Comparison of ENCODE assay signal across 8 cellular contexts in genomic region chr6:28251648-28252506, GRCh38. TPM values are rescaled to one million over a fixed set of nuclear protein-coding genes. Genes with fewer than 3 reads are reported as not detected.
DNase-seq lines count a peak whose midpoint lies in the region; ATAC-seq, FAIRE-seq and TF ChIP-seq lines count a peak whose summit lies in the region.

Gene ZKSCAN4, minus strand, starts transcription at chr6:28252269. Its CDS starts 289 bp downstream, at chr6:28251980.

- peak; percentile 80 for FAIRE-seq in keratinocyte (lab: Jason Lieb, UNC)

- H3K4me2 ChIP-seq in keratinocyte (ENCODE audit: control insufficient read depth, extremely low read depth, insufficient read depth, low read depth, low read length) = peak within 1 kb of the TSS; percentile 80

- peak within 1 kb of the TSS; percentile 93 for H2AFZ ChIP-seq in keratinocyte (ENCODE audit: control insufficient read depth, low read length)

- peaks cover 14% of the 10 kb centered on the region for H3K79me2 ChIP-seq in keratinocyte (ENCODE audit: control insufficient read depth, insufficient read depth, low read length)

- dilution Hi-C loops in keratinocyte (cut with MboI; ENCODE audit: extremely low pct_ligation_motif_present, low sequenced_read_pairs) = no loop called here

- H3K9ac ChIP-seq in keratinocyte (ENCODE audit: control insufficient read depth, extremely low read depth, insufficient read depth, low read length) = peak within 1 kb of the TSS; percentile 75

- no peaks in the 10 kb centered on the region for H3K9me1 ChIP-seq in keratinocyte (ENCODE audit: control insufficient read depth, extremely low read depth, insufficient read depth, low read length)

- H3K4me3 ChIP-seq in keratinocyte (ENCODE audit: control insufficient read depth in 2 of 3, extremely low read depth in 1 of 3, insufficient read depth in 2 of 3, low read depth in 1 of 3, low read length in 3 of 3) = peak within 1 kb of the TSS; percentile 84 to 92 (median 89)

- peaks cover 0 to 3% of the 10 kb centered on the region in 2 experiments for H3K36me3 ChIP-seq in keratinocyte (ENCODE audit: control insufficient read depth in 2 of 2, extremely low read depth in 1 of 2, insufficient read depth in 2 of 2, low read length in 2 of 2)

- peak; percentile 64 for ATAC-seq in GM18519 (IDR thresholded peaks at IDR 0.05; ENCODE audit: low FRiP score, unreplicated experiment)
- ATAC-seq in HG03108 (IDR thresholded peaks at IDR 0.05; ENCODE audit: unreplicated experiment) = peak; percentile 82

- H3K9me3 ChIP-seq in keratinocyte (ENCODE audit: control insufficient read depth, low read depth, low read length) = no peaks in the 10 kb centered on the region

- H3K4me1 ChIP-seq in keratinocyte (ENCODE audit: control insufficient read depth, extremely low read depth, insufficient read depth, low read length) = peaks cover 14% of the 10 kb centered on the region

- peak within 1 kb of the TSS; percentile 21 for H3K27ac ChIP-seq in keratinocyte (ENCODE audit: control insufficient read depth, insufficient read depth, low read length)

- no peaks in the 10 kb centered on the region for H3K27me3 ChIP-seq in keratinocyte (ENCODE audit: control insufficient read depth, extremely low read depth, insufficient read depth, low read length)

- no peaks in the 10 kb centered on the region for H4K20me1 ChIP-seq in keratinocyte (ENCODE audit: control insufficient read depth, extremely low read depth, insufficient read depth, low read length)

- peak; percentile 43 for DNase-seq in 8988T
- peak; percentile 76 for DNase-seq in NCI-H226
- DNase-seq in activated CD4-positive, CD25-positive, alpha-beta regulatory T cell (lab: John Stamatoyannopoulos, UW) = peak; percentile 47 to 63 (median 58)
- peak; percentile 96 for DNase-seq in cerebellar cortex (ENCODE audit: low spot score)
- peak; percentile 44 for DNase-seq in keratinocyte (ENCODE audit: low read depth, low spot score)
- DNase-seq in stimulated activated CD4-positive, alpha-beta T cell treated with anti-CD3 and anti-CD28 coated beads, Interleukin-12 subunit alpha, Interleukin-12 subunit beta, amount 100 ng/mL, for 48 hours (ENCODE audit: low read depth in 2 of 3, low spot score in 1 of 3) = peak; percentile 59 to 88 (median 70)

- TF ChIP-seq CTCF in keratinocyte (optimal IDR thresholded peaks at IDR 0.05 in 1 of 3, IDR thresholded peaks at IDR 0.05 in 1 of 3, conservative IDR thresholded peaks at IDR 0.05 in 1 of 3; ENCODE audit: extremely low read depth in 1 of 3, insufficient read depth in 2 of 3, low read length in 3 of 3) = no peak

RNA-seq across cellular contexts. Expression of gene ZKSCAN4, which starts in this region (rescaled TPM):
- 2.6 to 3.5 TPM (median 2.9 TPM) in 3 replicates for polyA plus RNA-seq in keratinocyte
- polyA plus RNA-seq in keratinocyte (2011; ENCODE audit: low read depth) = 0.69 TPM
- polyA plus RNA-seq in keratinocyte (2011; cell fraction: cytosol; rRNA removed) = 1.6 and 1.9 TPM in 2 replicates
- polyA plus RNA-seq in keratinocyte (2011; cell fraction: nucleus; rRNA removed) = 3.5 and 3.8 TPM in 2 replicates
- 2.3 and 2.7 TPM in 2 replicates for polyA plus RNA-seq in keratinocyte (2012; ENCODE audit: low replicate concordance)
- 0.56 to 3.2 TPM (median 2.8 TPM) in 3 replicates for polyA minus RNA-seq in keratinocyte
- polyA minus RNA-seq in keratinocyte (2011; cell fraction: cytosol; rRNA and poly(A)+ RNA removed) = 2.7 TPM
- polyA minus RNA-seq in keratinocyte (2011; cell fraction: nucleus; rRNA and poly(A)+ RNA removed) = 2.1 and 2.4 TPM in 2 replicates

Comparison
In these comparisons a context has a peak if more than half of its experiments do, and no peak if none do; other contexts are left out.
1. Peak in every context shown above with its lines: DNase-seq, ATAC-seq, H3K4me3 ChIP-seq and H3K27ac ChIP-seq.
2. DNase-seq: peak in every context shown above with its lines; median percentile 96 in cerebellar cortex; 76 in NCI-H226; 70 in stimulated activated CD4-positive, alpha-beta T cell treated with anti-CD3 and anti-CD28 coated beads, Interleukin-12 subunit alpha, Interleukin-12 subunit beta, amount 100 ng/mL, for 48 hours; 58 in activated CD4-positive, CD25-positive, alpha-beta regulatory T cell; 44 in keratinocyte; 43 in 8988T.